In the genomic region with DNA sequence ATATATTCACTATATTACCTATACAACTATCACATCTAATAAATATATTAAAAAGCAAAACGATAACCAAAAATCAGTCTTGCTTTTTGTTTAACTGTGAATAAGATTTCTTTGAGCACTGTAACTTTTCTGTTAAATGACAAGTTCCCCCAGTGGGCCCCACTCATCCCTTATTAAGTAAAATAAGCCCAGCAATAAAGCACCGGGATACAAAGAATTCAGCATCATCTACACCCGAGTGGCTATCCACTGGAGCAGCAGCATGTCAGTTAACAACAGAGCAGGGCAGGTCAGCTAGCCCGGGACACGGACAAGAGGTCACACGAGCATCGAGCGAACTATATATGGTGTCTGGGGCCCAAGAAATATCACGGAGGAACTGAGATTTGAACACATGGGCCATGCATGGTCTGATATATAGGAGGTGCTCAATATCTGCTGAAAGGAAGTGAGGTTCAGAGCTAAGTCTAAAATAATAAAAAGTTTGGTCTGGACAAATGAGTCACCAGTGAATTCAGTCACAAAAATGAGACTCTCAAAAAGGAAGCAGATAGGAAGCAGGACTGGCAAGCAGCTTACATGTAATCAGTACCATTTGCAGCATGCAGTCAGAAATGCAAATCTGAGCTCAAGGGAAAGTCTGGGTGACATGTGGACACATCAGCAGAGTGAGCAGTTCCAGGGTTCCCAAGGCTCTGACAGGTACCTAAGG, we compare ENCODE assay signal across 8 cellular contexts. TPM values are rescaled to one million over a fixed set of nuclear protein-coding genes. Genes with fewer than 3 reads are reported as not detected.
DNase-seq lines count a peak whose midpoint lies in the region; ATAC-seq and TF ChIP-seq lines count a peak whose summit lies in the region.

No MANE protein-coding gene starts in this region.

- peaks cover 19% of the 10 kb centered on the region for H3K4me1 Mint-ChIP-seq in progenitor cell of endocrine pancreas (ENCODE audit: low read depth)

- H3K36me3 ChIP-seq in MG63: peaks cover 52% of the 10 kb centered on the region

- H3K36me3 Mint-ChIP-seq in progenitor cell of endocrine pancreas (ENCODE audit: insufficient read depth): peaks cover 6% of the 10 kb centered on the region

- H3K9me3 Mint-ChIP-seq in progenitor cell of endocrine pancreas (ENCODE audit: low read depth): no peaks in the 10 kb centered on the region

- H3K4me3 ChIP-seq in MG63 (no peak overlapping the region), fibroblast of mammary gland (ENCODE audit: control insufficient read depth, low read depth, low read length) (no peak overlapping the region)

- peak; percentile 45 for DNase-seq in MG63
- DNase-seq in fibroblast of mammary gland (ENCODE audit: low read depth): peak; percentile 80
- DNase-seq in NCI-H187 (lab: John Stamatoyannopoulos, UW): no peak
- no peak for DNase-seq in progenitor cell of endocrine pancreas (ENCODE audit: low spot score, unreplicated experiment)
- no peak for DNase-seq in NCI-H2081 (lab: John Stamatoyannopoulos, UW)
- DNase-seq in DMS153 treated with DMSO at 0.1 percent for 48 hours (lab: John Stamatoyannopoulos, UW; ENCODE audit: unreplicated experiment): no peak

- ATAC-seq in GM18508 (IDR thresholded peaks at IDR 0.05; ENCODE audit: insufficient read depth, unreplicated experiment): peak; percentile 37
- ATAC-seq in GM21786 (IDR thresholded peaks at IDR 0.05; ENCODE audit: unreplicated experiment): peak; percentile 65

- H3K9me3 ChIP-seq in MG63: no peaks in the 10 kb centered on the region

- no peak overlapping the region for H3K27ac Mint-ChIP-seq in progenitor cell of endocrine pancreas

- H3K27me3 Mint-ChIP-seq in progenitor cell of endocrine pancreas: no peaks in the 10 kb centered on the region

- no peak overlapping the region for H3K4me3 Mint-ChIP-seq in progenitor cell of endocrine pancreas (ENCODE audit: low read depth)

- H3K27me3 ChIP-seq in MG63: no peaks in the 10 kb centered on the region

- TF ChIP-seq CTCF in fibroblast of mammary gland (conservative IDR thresholded peaks at IDR 0.05; ENCODE audit: control insufficient read depth, insufficient read depth, low read depth, low read length) (no peak), progenitor cell of endocrine pancreas (IDR thresholded peaks at IDR 0.05; ENCODE audit: unreplicated experiment) (no peak)

RNA-seq across cellular contexts. Expression of a gene that starts 4.1 kb away (rescaled TPM):
- 13.8 and 24.5 TPM in 2 replicates for total RNA-seq in MG63 (2014; rRNA removed; shearing (Covaris generic); ENCODE audit: low replicate concordance)
- 30.2 and 35.0 TPM in 2 replicates for total RNA-seq in progenitor cell of endocrine pancreas

Comparison
In these comparisons a context has a peak if more than half of its experiments do, and no peak if none do; other contexts are left out.
1. DNase-seq: peak in MG63 (single experiment) and fibroblast of mammary gland (single experiment); none in NCI-H187 (0 of 2), progenitor cell of endocrine pancreas (single experiment), NCI-H2081 (0 of 2) and DMS153 treated with DMSO at 0.1 percent for 48 hours (single experiment).